ENCODE assay signal across 8 cellular contexts in the genomic region with DNA sequence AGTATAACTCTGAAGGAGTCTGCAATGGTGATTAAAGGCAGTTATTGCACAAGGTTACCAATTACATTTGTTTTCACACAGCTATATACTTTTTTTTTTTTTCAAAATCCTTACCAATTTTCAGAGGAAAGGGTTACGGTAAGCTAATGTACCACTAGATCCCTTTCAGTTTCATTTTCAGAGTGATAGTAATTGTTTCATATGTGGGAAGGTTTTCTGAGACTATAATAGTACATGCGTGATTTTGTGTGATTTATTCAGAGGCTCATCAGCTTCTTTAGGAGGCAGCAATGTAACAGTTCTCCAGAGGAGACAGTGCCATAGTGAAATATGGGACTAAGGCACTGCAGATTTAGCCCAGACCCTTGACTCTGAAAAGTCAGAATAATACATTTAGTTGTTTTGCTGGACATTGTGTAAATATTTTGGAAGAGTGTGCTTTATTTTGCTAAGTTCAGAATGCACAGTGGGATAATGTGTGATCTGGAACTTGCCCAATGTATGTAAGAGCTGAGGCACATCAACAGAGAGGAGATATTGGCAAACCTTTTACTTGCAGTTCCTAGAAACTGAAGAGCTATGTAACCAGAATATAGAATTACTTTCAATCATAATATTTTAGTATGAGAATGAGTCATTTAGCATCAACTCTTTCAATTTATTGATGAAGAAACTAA.
DNase-seq lines count a peak whose midpoint lies in the region; ATAC-seq lines count a peak whose summit lies in the region.

No MANE protein-coding gene starts in this region.

- H4K20me1 ChIP-seq in GM23248 (ENCODE audit: insufficient read depth): no peaks in the 10 kb centered on the region

- H3K9me2 ChIP-seq in GM23248 (ENCODE audit: insufficient read depth): no peaks in the 10 kb centered on the region

- H3K4me1 ChIP-seq in GM23248 (ENCODE audit: insufficient read depth) (no peaks in the 10 kb centered on the region), mucosa of rectum (ENCODE audit: control insufficient read depth in 2 of 2, insufficient read depth in 2 of 2, low read length in 2 of 2) (no peaks in the 10 kb centered on the region)

- H3F3A ChIP-seq in GM23248 (ENCODE audit: insufficient read depth): no peaks in the 10 kb centered on the region

- H3K9me3 ChIP-seq in GM23248 (ENCODE audit: low read depth) (no peaks in the 10 kb centered on the region), mucosa of rectum (ENCODE audit: control insufficient read depth in 2 of 2, low read length in 2 of 2) (no peaks in the 10 kb centered on the region)

- in situ Hi-C loops in GM23248 (cut with MboI): no loop called here

- no peaks in the 10 kb centered on the region for H3K79me2 ChIP-seq in GM23248 (ENCODE audit: insufficient read depth)

- H3K4me3 ChIP-seq in GM23248 (no peak overlapping the region), mucosa of rectum (ENCODE audit: low read length in 2 of 2) (peak overlapping the region; percentile 5 to 49)

- H3K27ac ChIP-seq in GM23248: no peak overlapping the region
- no peak overlapping the region for H3K27ac ChIP-seq in mucosa of rectum (ENCODE audit: low read depth in 2 of 2, low read length in 2 of 2)

- no peak overlapping the region for H3K4me2 ChIP-seq in GM23248 (ENCODE audit: unreplicated experiment)

- no peak overlapping the region for H2AFZ ChIP-seq in GM23248

- H3K27me3 ChIP-seq in GM23248 (replicated peaks; ENCODE audit: insufficient read depth) (no peaks in the 10 kb centered on the region), mucosa of rectum (ENCODE audit: control insufficient read depth in 2 of 2, insufficient read depth in 2 of 2, low read length in 2 of 2) (no peaks in the 10 kb centered on the region)

- intact Hi-C loops in left colon (cut with DNase I, micrococcal nuclease): no loop called here

- DNase-seq in GM23248 (peak; percentile 0), OCI-M1 (lab: John Stamatoyannopoulos, UW) (peak; percentile 85), NCI-H2107 (lab: John Stamatoyannopoulos, UW) (no peak), DMS53 (lab: John Stamatoyannopoulos, UW) (no peak), left colon (no peak), NCI-H187 treated with DMSO at 0.1 percent for 48 hours (lab: John Stamatoyannopoulos, UW) (no peak)

- H3K36me3 ChIP-seq in GM23248 (ENCODE audit: low read depth): no peaks in the 10 kb centered on the region
- no peaks in the 10 kb centered on the region for H3K36me3 ChIP-seq in mucosa of rectum (ENCODE audit: control insufficient read depth in 2 of 2, insufficient read depth in 2 of 2, low read length in 2 of 2)

- ATAC-seq in GM18520 (IDR thresholded peaks at IDR 0.05; ENCODE audit: unreplicated experiment) (peak; percentile 77), left colon (no peak)

- WGBS in GM23248 (ENCODE audit: low coverage in 1 of 2, low lambda C conversion rate in 2 of 2, missing lambda C conversion rate in 2 of 2), 2 experiments: 27 to 28% methylated on average over 2 of the region's 2 CpGs

- H3K9ac ChIP-seq in GM23248 (no peak overlapping the region), mucosa of rectum (ENCODE audit: low read depth in 1 of 2, low read length in 2 of 2) (no peak overlapping the region)

Comparison
In these comparisons a context has a peak if more than half of its experiments do, and no peak if none do; other contexts are left out.
1. DNase-seq: peak in GM23248 (single experiment) and OCI-M1 (single experiment); none in NCI-H2107 (single experiment), DMS53 (single experiment), left colon (0 of 2) and NCI-H187 treated with DMSO at 0.1 percent for 48 hours (single experiment).